1 cellular context compared by ENCODE assay signal in genomic region chr15:40290540-40291087, GRCh38.
TF ChIP-seq lines count a peak whose summit lies in the region.

No MANE protein-coding gene starts in this region.

TF ChIP-seq in GM23338, 12 proteins besides CTCF, POLR2A, EP300 and RAD21:
- TF ChIP-seq REST (IDR thresholded peaks at IDR 0.05; ENCODE audit: unreplicated experiment) (no peak), NANOG (IDR thresholded peaks at IDR 0.05; ENCODE audit: borderline replicate concordance) (no peak), ZNF114 (CRISPR knock-in tag; IDR thresholded peaks at IDR 0.05) (no peak), EZH2 (IDR thresholded peaks at IDR 0.05; ENCODE audit: low read depth, unreplicated experiment) (no peak), CREB1 (CRISPR knock-in tag; IDR thresholded peaks at IDR 0.05; ENCODE audit: low read depth) (no peak), JUNB (IDR thresholded peaks at IDR 0.05; ENCODE audit: unreplicated experiment) (no peak), POLR2AphosphoS5 (IDR thresholded peaks at IDR 0.05; ENCODE audit: low read depth) (no peak), STAT1 (IDR thresholded peaks at IDR 0.05; ENCODE audit: unreplicated experiment) (no peak), EZH2phosphoT487 (IDR thresholded peaks at IDR 0.05; ENCODE audit: unreplicated experiment) (no peak), ZNF331 (CRISPR knock-in tag; IDR thresholded peaks at IDR 0.05; ENCODE audit: low read depth) (no peak)
- TF ChIP-seq, protein P1, sequence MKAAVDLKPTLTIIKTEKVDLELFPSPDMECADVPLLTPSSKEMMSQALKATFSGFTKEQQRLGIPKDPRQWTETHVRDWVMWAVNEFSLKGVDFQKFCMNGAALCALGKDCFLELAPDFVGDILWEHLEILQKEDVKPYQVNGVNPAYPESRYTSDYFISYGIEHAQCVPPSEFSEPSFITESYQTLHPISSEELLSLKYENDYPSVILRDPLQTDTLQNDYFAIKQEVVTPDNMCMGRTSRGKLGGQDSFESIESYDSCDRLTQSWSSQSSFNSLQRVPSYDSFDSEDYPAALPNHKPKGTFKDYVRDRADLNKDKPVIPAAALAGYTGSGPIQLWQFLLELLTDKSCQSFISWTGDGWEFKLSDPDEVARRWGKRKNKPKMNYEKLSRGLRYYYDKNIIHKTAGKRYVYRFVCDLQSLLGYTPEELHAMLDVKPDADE (IDR thresholded peaks at IDR 0.05), result no peak
- TF ChIP-seq, protein P2, sequence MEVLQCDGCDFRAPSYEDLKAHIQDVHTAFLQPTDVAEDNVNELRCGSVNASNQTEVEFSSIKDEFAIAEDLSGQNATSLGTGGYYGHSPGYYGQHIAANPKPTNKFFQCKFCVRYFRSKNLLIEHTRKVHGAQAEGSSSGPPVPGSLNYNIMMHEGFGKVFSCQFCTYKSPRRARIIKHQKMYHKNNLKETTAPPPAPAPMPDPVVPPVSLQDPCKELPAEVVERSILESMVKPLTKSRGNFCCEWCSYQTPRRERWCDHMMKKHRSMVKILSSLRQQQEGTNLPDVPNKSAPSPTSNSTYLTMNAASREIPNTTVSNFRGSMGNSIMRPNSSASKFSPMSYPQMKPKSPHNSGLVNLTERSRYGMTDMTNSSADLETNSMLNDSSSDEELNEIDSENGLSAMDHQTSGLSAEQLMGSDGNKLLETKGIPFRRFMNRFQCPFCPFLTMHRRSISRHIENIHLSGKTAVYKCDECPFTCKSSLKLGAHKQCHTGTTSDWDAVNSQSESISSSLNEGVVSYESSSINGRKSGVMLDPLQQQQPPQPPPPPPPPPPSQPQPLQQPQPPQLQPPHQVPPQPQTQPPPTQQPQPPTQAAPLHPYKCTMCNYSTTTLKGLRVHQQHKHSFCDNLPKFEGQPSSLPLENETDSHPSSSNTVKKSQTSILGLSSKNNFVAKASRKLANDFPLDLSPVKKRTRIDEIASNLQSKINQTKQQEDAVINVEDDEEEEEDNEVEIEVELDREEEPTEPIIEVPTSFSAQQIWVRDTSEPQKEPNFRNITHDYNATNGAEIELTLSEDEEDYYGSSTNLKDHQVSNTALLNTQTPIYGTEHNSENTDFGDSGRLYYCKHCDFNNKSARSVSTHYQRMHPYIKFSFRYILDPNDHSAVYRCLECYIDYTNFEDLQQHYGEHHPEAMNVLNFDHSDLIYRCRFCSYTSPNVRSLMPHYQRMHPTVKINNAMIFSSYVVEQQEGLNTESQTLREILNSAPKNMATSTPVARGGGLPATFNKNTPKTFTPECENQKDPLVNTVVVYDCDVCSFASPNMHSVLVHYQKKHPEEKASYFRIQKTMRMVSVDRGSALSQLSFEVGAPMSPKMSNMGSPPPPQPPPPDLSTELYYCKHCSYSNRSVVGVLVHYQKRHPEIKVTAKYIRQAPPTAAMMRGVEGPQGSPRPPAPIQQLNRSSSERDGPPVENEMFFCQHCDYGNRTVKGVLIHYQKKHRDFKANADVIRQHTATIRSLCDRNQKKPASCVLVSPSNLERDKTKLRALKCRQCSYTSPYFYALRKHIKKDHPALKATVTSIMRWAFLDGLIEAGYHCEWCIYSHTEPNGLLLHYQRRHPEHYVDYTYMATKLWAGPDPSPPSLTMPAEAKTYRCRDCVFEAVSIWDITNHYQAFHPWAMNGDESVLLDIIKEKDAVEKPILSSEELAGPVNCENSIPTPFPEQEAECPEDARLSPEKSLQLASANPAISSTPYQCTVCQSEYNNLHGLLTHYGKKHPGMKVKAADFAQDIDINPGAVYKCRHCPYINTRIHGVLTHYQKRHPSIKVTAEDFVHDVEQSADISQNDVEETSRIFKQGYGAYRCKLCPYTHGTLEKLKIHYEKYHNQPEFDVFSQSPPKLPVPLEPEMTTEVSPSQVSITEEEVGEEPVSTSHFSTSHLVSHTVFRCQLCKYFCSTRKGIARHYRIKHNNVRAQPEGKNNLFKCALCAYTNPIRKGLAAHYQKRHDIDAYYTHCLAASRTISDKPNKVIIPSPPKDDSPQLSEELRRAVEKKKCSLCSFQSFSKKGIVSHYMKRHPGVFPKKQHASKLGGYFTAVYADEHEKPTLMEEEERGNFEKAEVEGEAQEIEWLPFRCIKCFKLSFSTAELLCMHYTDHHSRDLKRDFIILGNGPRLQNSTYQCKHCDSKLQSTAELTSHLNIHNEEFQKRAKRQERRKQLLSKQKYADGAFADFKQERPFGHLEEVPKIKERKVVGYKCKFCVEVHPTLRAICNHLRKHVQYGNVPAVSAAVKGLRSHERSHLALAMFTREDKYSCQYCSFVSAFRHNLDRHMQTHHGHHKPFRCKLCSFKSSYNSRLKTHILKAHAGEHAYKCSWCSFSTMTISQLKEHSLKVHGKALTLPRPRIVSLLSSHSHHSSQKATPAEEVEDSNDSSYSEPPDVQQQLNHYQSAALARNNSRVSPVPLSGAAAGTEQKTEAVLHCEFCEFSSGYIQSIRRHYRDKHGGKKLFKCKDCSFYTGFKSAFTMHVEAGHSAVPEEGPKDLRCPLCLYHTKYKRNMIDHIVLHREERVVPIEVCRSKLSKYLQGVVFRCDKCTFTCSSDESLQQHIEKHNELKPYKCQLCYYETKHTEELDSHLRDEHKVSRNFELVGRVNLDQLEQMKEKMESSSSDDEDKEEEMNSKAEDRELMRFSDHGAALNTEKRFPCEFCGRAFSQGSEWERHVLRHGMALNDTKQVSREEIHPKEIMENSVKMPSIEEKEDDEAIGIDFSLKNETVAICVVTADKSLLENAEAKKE (CRISPR knock-in tag; IDR thresholded peaks at IDR 0.05), result no peak
